Comparison of ENCODE assay signal across 16 cellular contexts in genomic region chr5:60830581-60831127, GRCh38. TPM values are rescaled to one million over a fixed set of nuclear protein-coding genes. Genes with fewer than 3 reads are reported as not detected.
DNase-seq lines count a peak whose midpoint lies in the region; ATAC-seq and TF ChIP-seq lines count a peak whose summit lies in the region.
"Had no signal": no experiment of that assay in that cellular context is flagged by ENCODE, and none has a peak within 500 bp of the region (broad histone marks: within the 10 kb centered on the region; RNA-seq: fewer than 3 reads in every experiment).

No MANE protein-coding gene starts in this region.

- H3K27ac Mint-ChIP-seq in progenitor cell of endocrine pancreas, result no peak overlapping the region
- H3K27ac Mint-ChIP-seq in stimulated activated naive B cell treated with anti-CD40 and anti-IgM and Interleukin-4, amounts not matched to agents 10 μg/mL and 1 μg/mL and 100 μg/mL, for 72 hours, result no peak overlapping the region
- H3K27ac Mint-ChIP-seq: brain; IgD-negative memory B cell; immature natural killer cell; stimulated activated naive CD8-positive, alpha-beta T cell treated with anti-CD3 and anti-CD28 coated beads, Interleukin-15, Interleukin-2, amounts not matched to agents 100 ng/mL and 50 ng/mL, for 24 hours had no signal

- H3K9me3 Mint-ChIP-seq in progenitor cell of endocrine pancreas (ENCODE audit: low read depth), result no peaks in the 10 kb centered on the region
- no peaks in the 10 kb centered on the region for H3K9me3 Mint-ChIP-seq in stimulated activated naive B cell treated with anti-CD40 and anti-IgM and Interleukin-4, amounts not matched to agents 10 μg/mL and 1 μg/mL and 100 μg/mL, for 72 hours
- H3K9me3 Mint-ChIP-seq: activated naive CD4-positive, alpha-beta T cell treated with anti-CD3 and anti-CD28 coated beads for 36 hours; brain; IgD-negative memory B cell; immature natural killer cell; stimulated activated naive CD8-positive, alpha-beta T cell treated with anti-CD3 and anti-CD28 coated beads, Interleukin-15, Interleukin-2, amounts not matched to agents 100 ng/mL and 50 ng/mL, for 24 hours had no signal

- no peak overlapping the region for H3K4me3 Mint-ChIP-seq in progenitor cell of endocrine pancreas (ENCODE audit: low read depth)
- H3K4me3 Mint-ChIP-seq in stimulated activated naive B cell treated with anti-CD40 and anti-IgM and Interleukin-4, amounts not matched to agents 10 μg/mL and 1 μg/mL and 100 μg/mL, for 72 hours, result no peak overlapping the region
- H3K4me3 Mint-ChIP-seq: activated naive CD4-positive, alpha-beta T cell treated with anti-CD3 and anti-CD28 coated beads for 36 hours; brain; IgD-negative memory B cell; immature natural killer cell; stimulated activated naive CD8-positive, alpha-beta T cell treated with anti-CD3 and anti-CD28 coated beads, Interleukin-15, Interleukin-2, amounts not matched to agents 100 ng/mL and 50 ng/mL, for 24 hours had no signal

- peaks cover 1% of the 10 kb centered on the region for H3K36me3 Mint-ChIP-seq in progenitor cell of endocrine pancreas (ENCODE audit: insufficient read depth)
- H3K36me3 Mint-ChIP-seq in stimulated activated naive B cell treated with anti-CD40 and anti-IgM and Interleukin-4, amounts not matched to agents 10 μg/mL and 1 μg/mL and 100 μg/mL, for 72 hours, result no peaks in the 10 kb centered on the region
- H3K36me3 Mint-ChIP-seq: brain, IgD-negative memory B cell, immature natural killer cell had no signal

- no peaks in the 10 kb centered on the region for H3K27me3 Mint-ChIP-seq in progenitor cell of endocrine pancreas
- H3K27me3 Mint-ChIP-seq in stimulated activated naive B cell treated with anti-CD40 and anti-IgM and Interleukin-4, amounts not matched to agents 10 μg/mL and 1 μg/mL and 100 μg/mL, for 72 hours, result no peaks in the 10 kb centered on the region
- H3K27me3 Mint-ChIP-seq: brain; IgD-negative memory B cell; stimulated activated naive CD8-positive, alpha-beta T cell treated with anti-CD3 and anti-CD28 coated beads, Interleukin-15, Interleukin-2, amounts not matched to agents 100 ng/mL and 50 ng/mL, for 24 hours had no signal

- ATAC-seq in GM18858 (IDR thresholded peaks at IDR 0.05; ENCODE audit: unreplicated experiment) (peak; percentile 35), GM19468 (IDR thresholded peaks at IDR 0.05; ENCODE audit: extremely low read depth, unreplicated experiment) (peak; percentile 34), HG02885 (IDR thresholded peaks at IDR 0.05; ENCODE audit: poor library complexity, unreplicated experiment) (peak; percentile 55), HG03575 (IDR thresholded peaks at IDR 0.05; ENCODE audit: extremely low read depth, insufficient number of reproducible peaks, low FRiP score, unreplicated experiment) (peak; percentile 33)
- no peak for ATAC-seq in stimulated activated naive B cell treated with anti-CD40 and anti-IgM and Interleukin-4, amounts not matched to agents 10 μg/mL and 1 μg/mL and 100 μg/mL, for 72 hours (replicated peaks)

- DNase-seq in RKO (ENCODE audit: low spot score), result no peak
- DNase-seq in iPS-NIHi7 (ENCODE audit: extremely low spot score), result no peak
- DNase-seq in progenitor cell of endocrine pancreas (ENCODE audit: low spot score, unreplicated experiment), result no peak
- no peak for DNase-seq in stimulated activated naive B cell treated with anti-CD40 and anti-IgM and Interleukin-4, amounts not matched to agents 10 μg/mL and 1 μg/mL and 100 μg/mL, for 72 hours
- DNase-seq: activated naive CD4-positive, alpha-beta T cell treated with anti-CD3 and anti-CD28 coated beads for 36 hours; DND-41; immature natural killer cell; NCI-H1105; NCI-H226 had no signal

- no peak for TF ChIP-seq CTCF in progenitor cell of endocrine pancreas (IDR thresholded peaks at IDR 0.05; ENCODE audit: unreplicated experiment)

- peaks cover 5% of the 10 kb centered on the region for H3K4me1 Mint-ChIP-seq in progenitor cell of endocrine pancreas (ENCODE audit: low read depth)
- peaks cover 10 to 13% of the 10 kb centered on the region in 2 donors for H3K4me1 Mint-ChIP-seq in stimulated activated naive B cell treated with anti-CD40 and anti-IgM and Interleukin-4, amounts not matched to agents 10 μg/mL and 1 μg/mL and 100 μg/mL, for 72 hours
- H3K4me1 Mint-ChIP-seq: brain, immature natural killer cell had no signal

RNA-seq across cellular contexts. Expression of gene ELOVL7, which starts 13.4 kb away (rescaled TPM):
- total RNA-seq in progenitor cell of endocrine pancreas, result 14.5 and 18.0 TPM in 2 replicates

Comparison
In these comparisons a context has a peak if more than half of its experiments do, and no peak if none do; other contexts are left out.
1. ATAC-seq: peak in GM18858 (single experiment), GM19468 (single experiment), HG02885 (single experiment) and HG03575 (single experiment); none in stimulated activated naive B cell treated with anti-CD40 and anti-IgM and Interleukin-4, amounts not matched to agents 10 μg/mL and 1 μg/mL and 100 μg/mL, for 72 hours (0 of 2).